ENCODE assay signal across 15 cellular contexts in genomic region chr20:62734336-62734735, GRCh38. TPM values are rescaled to one million over a fixed set of nuclear protein-coding genes. Genes with fewer than 3 reads are reported as not detected.
"Had no signal": no experiment of that assay in that cellular context is flagged by ENCODE, and none has a peak within 500 bp of the region (broad histone marks: within the 10 kb centered on the region; RNA-seq: fewer than 3 reads in every experiment).

No MANE protein-coding gene starts in this region.

- DNase-seq: activated CD8-positive, alpha-beta memory T cell treated with anti-CD3 and anti-CD28 coated beads, Interleukin-2, amount 50 U/mL, for 48 hours; activated CD8-positive, alpha-beta T cell treated with anti-CD3 and anti-CD28 coated beads for 36 hours; activated naive CD4-positive, alpha-beta T cell treated with Interleukin-2 at 50 U/mL for 16 hours; hippocampal formation; kidney glomerular epithelial cell; midbrain; stimulated activated CD4-positive, alpha-beta T cell treated with anti-CD3 and anti-CD28 coated beads, Interleukin-15, amount 100 ng/mL, for 24 hours; stimulated activated CD4-positive, alpha-beta T cell treated with anti-CD3 and anti-CD28 coated beads, Interleukin-4, amount 100 ng/mL, for 1 hour; stimulated activated naive CD4-positive, alpha-beta T cell; substantia nigra; WERI-Rb-1 had no signal

- H3K36me3 ChIP-seq: pancreas, transverse colon, WERI-Rb-1 had no signal

- H3K4me3 ChIP-seq: lung, pancreas, transverse colon had no signal

- H3K4me1 ChIP-seq: pancreas had no signal

- ATAC-seq: activated CD8-positive, alpha-beta T cell treated with anti-CD3 and anti-CD28 coated beads for 36 hours; pancreas had no signal

- H3K27ac ChIP-seq: pancreas, transverse colon, WERI-Rb-1 had no signal

- H3K9me3 ChIP-seq: pancreas, transverse colon had no signal

RNA-seq across cellular contexts. Expression of gene NTSR1, which starts 25.7 kb away (rescaled TPM):
- total RNA-seq: activated CD8-positive, alpha-beta T cell treated with anti-CD3 and anti-CD28 coated beads for 36 hours; T-helper 1 cell treated with Interleukin-12 subunit alpha and Interleukin-12 subunit beta and Interleukin-4 antibody, amounts not matched to agents 30 ng/mL and 1 ng/mL, for 36 hours had no signal
